ENCODE assay signal across 18 cellular contexts in the genomic region with DNA sequence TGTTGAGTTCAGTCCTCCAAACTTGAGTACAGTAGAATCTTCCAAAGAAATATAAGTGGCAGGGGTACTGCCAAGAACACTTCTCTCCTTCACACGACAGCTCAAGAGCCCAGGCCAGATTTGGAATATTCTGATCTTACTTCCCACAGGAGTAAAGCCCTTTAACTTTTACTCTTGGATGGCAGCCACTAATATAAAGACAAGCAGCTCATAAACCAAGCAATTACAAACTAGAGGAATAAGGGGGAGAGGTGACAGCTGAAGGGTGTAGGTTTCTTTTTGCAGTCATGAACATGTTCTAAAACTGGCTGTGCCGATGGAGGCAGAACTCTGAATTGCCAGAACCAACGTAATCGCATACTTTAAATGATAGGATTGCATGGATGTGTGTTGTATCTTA.
DNase-seq lines count a peak whose midpoint lies in the region; ATAC-seq and TF ChIP-seq lines count a peak whose summit lies in the region.
"Had no signal": no experiment of that assay in that cellular context is flagged by ENCODE, and none has a peak within 500 bp of the region (broad histone marks: within the 10 kb centered on the region; RNA-seq: fewer than 3 reads in every experiment).

No MANE protein-coding gene starts in this region.

- no peak overlapping the region for H3K4me3 Mint-ChIP-seq in activated T-helper 1 cell treated with anti-CD3 and anti-CD28 coated beads, Interleukin-12 subunit alpha, Interleukin-12 subunit beta, Interleukin-2, Interleukin-4 antibody, amounts not matched to agents 30 ng/mL and 10 ng/mL and 1 ng/mL, durations not matched to agents 14 hours and 24 hours and 36 hours
- H3K4me3 Mint-ChIP-seq: activated CD4-positive, alpha-beta memory T cell treated with anti-CD3 and anti-CD28 coated beads for 36 hours; memory B cell had no signal

- H3K36me3 Mint-ChIP-seq in activated T-helper 1 cell treated with anti-CD3 and anti-CD28 coated beads, Interleukin-12 subunit alpha, Interleukin-12 subunit beta, Interleukin-2, Interleukin-4 antibody, amounts not matched to agents 30 ng/mL and 10 ng/mL and 1 ng/mL, durations not matched to agents 14 hours and 24 hours and 36 hours (ENCODE audit: low read depth), result peaks cover under 1% of the 10 kb centered on the region
- H3K36me3 Mint-ChIP-seq: memory B cell had no signal

- no peaks in the 10 kb centered on the region for H3K27me3 ChIP-seq in heart right ventricle
- H3K27me3 ChIP-seq in neutrophil, result no peaks in the 10 kb centered on the region
- H3K27me3 ChIP-seq in aorta (ENCODE audit: control insufficient read depth in 1 of 2, insufficient read depth in 2 of 2, low read length in 1 of 2), result no peaks in the 10 kb centered on the region
- H3K27me3 ChIP-seq: testis had no signal

- WGBS in heart right ventricle, 2 donors, result 18 to 44% methylated on average over 4 of the region's 4 CpGs
- WGBS in aorta, 2 donors, result 3 to 5% methylated on average over 4 of the region's 4 CpGs

- H3K27ac ChIP-seq in heart right ventricle (peak overlapping the region in 8 of 10 donors; percentile 3 to 49 (median 34)), neutrophil (peak overlapping the region; percentile 39), aorta (ENCODE audit: low read depth in 1 of 2, low read length in 2 of 2) (peak overlapping the region; percentile 28 to 60)
- H3K27ac ChIP-seq: 22Rv1, testis had no signal

- no peaks in the 10 kb centered on the region for H3K9me3 Mint-ChIP-seq in activated T-helper 1 cell treated with anti-CD3 and anti-CD28 coated beads, Interleukin-12 subunit alpha, Interleukin-12 subunit beta, Interleukin-2, Interleukin-4 antibody, amounts not matched to agents 30 ng/mL and 10 ng/mL and 1 ng/mL, durations not matched to agents 14 hours and 24 hours and 36 hours
- H3K9me3 Mint-ChIP-seq: activated CD4-positive, alpha-beta memory T cell treated with anti-CD3 and anti-CD28 coated beads for 36 hours had no signal

- H3K4me3 ChIP-seq in heart right ventricle (no peak overlapping the region), neutrophil (ENCODE audit: low read depth in 1 of 2, low read length in 1 of 2) (no peak overlapping the region), aorta (ENCODE audit: low read length in 2 of 2) (no peak overlapping the region)
- H3K4me3 ChIP-seq: testis had no signal

- TF ChIP-seq CTCF in heart right ventricle (IDR thresholded peaks at IDR 0.05) (no peak), neutrophil (IDR thresholded peaks at IDR 0.05) (no peak)

- H3K36me3 ChIP-seq in heart right ventricle (peaks cover 0 to 39% (median 11%) of the 10 kb centered on the region in 9 donors), neutrophil (peaks cover 62% of the 10 kb centered on the region), aorta (ENCODE audit: control insufficient read depth in 1 of 2, insufficient read depth in 2 of 2, low read length in 1 of 2) (peaks cover 0 to 6% of the 10 kb centered on the region in 2 donors)

- H3K9me3 ChIP-seq in heart right ventricle, result no peaks in the 10 kb centered on the region
- no peaks in the 10 kb centered on the region for H3K9me3 ChIP-seq in neutrophil
- H3K9me3 ChIP-seq in aorta (ENCODE audit: control insufficient read depth, low read length), result no peaks in the 10 kb centered on the region
- H3K9me3 ChIP-seq: testis had no signal

- peaks cover 8% of the 10 kb centered on the region for H3K4me1 Mint-ChIP-seq in activated T-helper 1 cell treated with anti-CD3 and anti-CD28 coated beads, Interleukin-12 subunit alpha, Interleukin-12 subunit beta, Interleukin-2, Interleukin-4 antibody, amounts not matched to agents 30 ng/mL and 10 ng/mL and 1 ng/mL, durations not matched to agents 14 hours and 24 hours and 36 hours (ENCODE audit: low read depth)

- DNase-seq in NCI-H1105 treated with DMSO at 0.1 percent for 48 hours (lab: John Stamatoyannopoulos, UW) (peak; percentile 6), NCI-H1105 (lab: John Stamatoyannopoulos, UW) (no peak), heart right ventricle (no peak), aorta (no peak), ecto neural progenitor cell (ENCODE audit: low spot score) (no peak)
- no peak for DNase-seq in activated T-helper 1 cell treated with anti-CD3 and anti-CD28 coated beads, Interleukin-12 subunit alpha, Interleukin-12 subunit beta, Interleukin-2, Interleukin-4 antibody, amounts not matched to agents 30 ng/mL and 10 ng/mL and 1 ng/mL, durations not matched to agents 14 hours and 24 hours and 36 hours (ENCODE audit: low spot score)
- DNase-seq: activated CD4-positive, alpha-beta memory T cell treated with anti-CD3 and anti-CD28 coated beads for 36 hours; C1 segment of cervical spinal cord; KG1; NCI-H1417; NCI-H2227 treated with DMSO at 0.1 percent for 48 hours; small intestine; stimulated activated CD4-positive, alpha-beta T cell treated with anti-CD3 and anti-CD28 coated beads, Interleukin-4, amount 100 ng/mL, for 4 hours; testis had no signal

- no peak overlapping the region for H3K27ac Mint-ChIP-seq in activated T-helper 1 cell treated with anti-CD3 and anti-CD28 coated beads, Interleukin-12 subunit alpha, Interleukin-12 subunit beta, Interleukin-2, Interleukin-4 antibody, amounts not matched to agents 30 ng/mL and 10 ng/mL and 1 ng/mL, durations not matched to agents 14 hours and 24 hours and 36 hours
- H3K27ac Mint-ChIP-seq: activated CD4-positive, alpha-beta memory T cell treated with anti-CD3 and anti-CD28 coated beads for 36 hours; memory B cell had no signal

- no peaks in the 10 kb centered on the region for H3K27me3 Mint-ChIP-seq in activated T-helper 1 cell treated with anti-CD3 and anti-CD28 coated beads, Interleukin-12 subunit alpha, Interleukin-12 subunit beta, Interleukin-2, Interleukin-4 antibody, amounts not matched to agents 30 ng/mL and 10 ng/mL and 1 ng/mL, durations not matched to agents 14 hours and 24 hours and 36 hours (ENCODE audit: insufficient read depth)
- H3K27me3 Mint-ChIP-seq: activated CD4-positive, alpha-beta memory T cell treated with anti-CD3 and anti-CD28 coated beads for 36 hours; memory B cell had no signal

- intact Hi-C loops in heart right ventricle (cut with DNase I), result loop anchor here in 1 of 10 donors (10.0 kb wide), 1 partner anchor 1645 kb away; no protein-coding TSS in a partner anchor
- intact Hi-C loops in aorta (cut with DNase I), result no loop called here
- intact Hi-C loops in activated T-helper 1 cell treated with anti-CD3 and anti-CD28 coated beads, Interleukin-12 subunit alpha, Interleukin-12 subunit beta, Interleukin-2, Interleukin-4 antibody, amounts not matched to agents 30 ng/mL and 10 ng/mL and 1 ng/mL, durations not matched to agents 14 hours and 24 hours and 36 hours (cut with micrococcal nuclease), result no loop called here

- ATAC-seq in heart right ventricle (peak in 6 of 8 donors; percentile 60 to 83 (median 74)), aorta (ENCODE audit: low FRiP score) (peak; percentile 42), GM18519 (IDR thresholded peaks at IDR 0.05; ENCODE audit: low FRiP score, unreplicated experiment) (no peak)

- peaks cover 2 to 31% (median 13%) of the 10 kb centered on the region in 9 donors for H3K4me1 ChIP-seq in heart right ventricle
- no peaks in the 10 kb centered on the region for H3K4me1 ChIP-seq in neutrophil (ENCODE audit: control insufficient read depth in 1 of 2, insufficient read depth in 1 of 2, low read depth in 1 of 2, low read length in 1 of 2)
- H3K4me1 ChIP-seq in aorta (ENCODE audit: control insufficient read depth in 1 of 2, insufficient read depth in 2 of 2, low read length in 2 of 2), result peaks cover 5% of the 10 kb centered on the region in 2 donors
